ENCODE assay signal across 15 cellular contexts in the genomic region with DNA sequence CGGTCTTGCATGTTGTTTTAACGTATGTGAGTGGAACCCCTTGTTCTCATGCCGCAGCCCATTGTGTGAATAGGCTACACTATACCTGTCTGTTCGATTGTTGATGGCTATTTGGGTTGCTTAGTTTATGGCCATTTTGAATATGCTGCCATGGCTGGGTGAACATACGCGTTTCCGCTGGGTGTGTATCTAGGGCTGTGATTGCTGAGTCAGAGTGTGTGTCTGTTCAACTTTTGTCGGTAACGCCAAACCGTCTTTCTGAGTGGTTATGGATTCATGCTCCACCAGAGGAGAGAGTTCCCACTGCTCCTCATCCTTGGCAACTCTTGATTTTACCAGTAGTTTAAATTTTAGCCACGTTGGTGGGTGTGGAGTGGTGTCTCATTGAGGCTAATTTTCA.
A peak's percentile ranks its signal among the peaks of the same experiment; 100 is the strongest.
DNase-seq lines count a peak whose midpoint lies in the region; FAIRE-seq and TF ChIP-seq lines count a peak whose summit lies in the region.
"Had no signal": no experiment of that assay in that cellular context is flagged by ENCODE, and none has a peak within 500 bp of the region (broad histone marks: within the 10 kb centered on the region; RNA-seq: fewer than 3 reads in every experiment).

No MANE protein-coding gene starts in this region.

- peaks cover 40 to 55% (median 48%) of the 10 kb centered on the region in 10 experiments for H3K4me1 ChIP-seq in BLaER1 treated with 17β-estradiol and CSF1 and Interleukin-3, amounts not matched to agents 10 nM and 100 nM
- H3K4me1 ChIP-seq in esophagus muscularis mucosa (peaks cover 0 to 25% (median 11%) of the 10 kb centered on the region in 4 donors), skeletal muscle satellite cell (ENCODE audit: control insufficient read depth, insufficient read depth, low read length) (peaks cover 41% of the 10 kb centered on the region)

- peak; percentile 18 for FAIRE-seq in GM19239 (lab: Jason Lieb, UNC)

- H3K9me3 ChIP-seq in BLaER1 treated with 17β-estradiol and CSF1 and Interleukin-3, amounts not matched to agents 10 nM and 100 nM (replicated peaks in 1 of 11), result no peaks in the 10 kb centered on the region
- H3K9me3 ChIP-seq in esophagus muscularis mucosa (no peaks in the 10 kb centered on the region), skeletal muscle satellite cell (replicated peaks; ENCODE audit: low read length) (no peaks in the 10 kb centered on the region)
- H3K9me3 ChIP-seq: Caco-2 had no signal

- no peak for TF ChIP-seq CTCF in esophagus muscularis mucosa (IDR thresholded peaks at IDR 0.05)

- H3K27ac Mint-ChIP-seq in T-helper 2 cell treated with Interferon-gamma antibody and Interleukin-4, amounts not matched to agents 5 μg/mL and 100 μg/mL, for 36 hours, result no peak overlapping the region

- DNase-seq in GM19239 (ENCODE audit: insufficient read length, low spot score) (no peak), esophagus muscularis mucosa (ENCODE audit: extremely low spot score) (peak; percentile 66), ACHN (no peak), NCI-H82 (lab: John Stamatoyannopoulos, UW) (no peak), NK-92 (lab: John Stamatoyannopoulos, UW; ENCODE audit: unreplicated experiment) (no peak)
- no peak for DNase-seq in T-helper 2 cell treated with Interferon-gamma antibody and Interleukin-4, amounts not matched to agents 5 μg/mL and 100 μg/mL, for 36 hours (ENCODE audit: low spot score)
- DNase-seq: C1 segment of cervical spinal cord, Caco-2, DMS53, HCEC 1CT, NCI-H2029, NCI-H2171 treated with DMSO at 0.1 percent for 48 hours, NCI-H510A had no signal

- H3K36me3 Mint-ChIP-seq in T-helper 2 cell treated with Interferon-gamma antibody and Interleukin-4, amounts not matched to agents 5 μg/mL and 100 μg/mL, for 36 hours (ENCODE audit: low read depth), result no peaks in the 10 kb centered on the region

- peaks cover 14% of the 10 kb centered on the region for H3K27me3 Mint-ChIP-seq in T-helper 2 cell treated with Interferon-gamma antibody and Interleukin-4, amounts not matched to agents 5 μg/mL and 100 μg/mL, for 36 hours (ENCODE audit: low read depth)

- 94% methylated on average over 11 of the region's 11 CpGs for WGBS in esophagus muscularis mucosa

- H3K36me3 ChIP-seq in BLaER1 treated with 17β-estradiol and CSF1 and Interleukin-3, amounts not matched to agents 10 nM and 100 nM, result no peaks in the 10 kb centered on the region
- H3K36me3 ChIP-seq in esophagus muscularis mucosa (no peaks in the 10 kb centered on the region), skeletal muscle satellite cell (ENCODE audit: insufficient read depth, low read length) (no peaks in the 10 kb centered on the region)

- H3K9me3 Mint-ChIP-seq in T-helper 2 cell treated with Interferon-gamma antibody and Interleukin-4, amounts not matched to agents 5 μg/mL and 100 μg/mL, for 36 hours, result no peaks in the 10 kb centered on the region

- peak overlapping the region; percentile 74 to 94 (median 85); a peak in 21 of 22 replicates for H3K27ac ChIP-seq in BLaER1 treated with 17β-estradiol and CSF1 and Interleukin-3, amounts not matched to agents 10 nM and 100 nM
- no peak overlapping the region for H3K27ac ChIP-seq in esophagus muscularis mucosa (replicated peaks in 1 of 4)

- H3K4me2 ChIP-seq in BLaER1 treated with 17β-estradiol and CSF1 and Interleukin-3, amounts not matched to agents 10 nM and 100 nM, result peak overlapping the region; percentile 84 to 99 (median 95)
- H3K4me2 ChIP-seq in skeletal muscle satellite cell (ENCODE audit: low read length), result no peak overlapping the region

- H4K20me1 ChIP-seq in BLaER1 treated with 17β-estradiol and CSF1 and Interleukin-3, amounts not matched to agents 10 nM and 100 nM, result no peaks in the 10 kb centered on the region

- peaks cover 0 to 10% (median 0%) of the 10 kb centered on the region in 11 experiments; a peak in 4 of 22 replicates for H3K27me3 ChIP-seq in BLaER1 treated with 17β-estradiol and CSF1 and Interleukin-3, amounts not matched to agents 10 nM and 100 nM
- peaks cover 0 to 10% (median 0%) of the 10 kb centered on the region in 4 donors for H3K27me3 ChIP-seq in esophagus muscularis mucosa
- peaks cover 25% of the 10 kb centered on the region for H3K27me3 ChIP-seq in skeletal muscle satellite cell (ENCODE audit: control insufficient read depth, insufficient read depth, low read length)

- H3K9ac ChIP-seq in BLaER1 treated with 17β-estradiol and CSF1 and Interleukin-3, amounts not matched to agents 10 nM and 100 nM, result peak overlapping the region in 7 of 11 experiments; percentile 67 to 78 (median 73); a peak in 9 of 22 replicates
- H3K9ac ChIP-seq in skeletal muscle satellite cell (ENCODE audit: low read depth, low read length), result peak overlapping the region; percentile 44

- no peak for TF ChIP-seq EP300 in esophagus muscularis mucosa (IDR thresholded peaks at IDR 0.05)

- H3K4me3 Mint-ChIP-seq in T-helper 2 cell treated with Interferon-gamma antibody and Interleukin-4, amounts not matched to agents 5 μg/mL and 100 μg/mL, for 36 hours, result no peak overlapping the region

- H3K4me3 ChIP-seq in BLaER1 treated with 17β-estradiol and CSF1 and Interleukin-3, amounts not matched to agents 10 nM and 100 nM, result no peak overlapping the region
- H3K4me3 ChIP-seq in esophagus muscularis mucosa (no peak overlapping the region), skeletal muscle satellite cell (ENCODE audit: low read length) (no peak overlapping the region)

- H3K4me1 Mint-ChIP-seq in T-helper 2 cell treated with Interferon-gamma antibody and Interleukin-4, amounts not matched to agents 5 μg/mL and 100 μg/mL, for 36 hours (ENCODE audit: low read depth), result peaks cover 4% of the 10 kb centered on the region

- TF ChIP-seq POLR2A in esophagus muscularis mucosa (IDR thresholded peaks at IDR 0.05; ENCODE audit: low read depth), result no peak

- intact Hi-C loops in esophagus muscularis mucosa (cut with DNase I), result no loop called here

- in situ Hi-C loops in ACHN (cut with HindIII; ENCODE audit: low pct_ligation_motif_present, low pct_unique_long_range_greater_than_20kb, low sequenced_read_pairs), result no loop called here

Comparison
In these comparisons a context has a peak if more than half of its experiments do, and no peak if none do; other contexts are left out.
1. H3K27ac ChIP-seq: peak in BLaER1 treated with 17β-estradiol and CSF1 and Interleukin-3, amounts not matched to agents 10 nM and 100 nM (11 of 11); none in esophagus muscularis mucosa (0 of 4).